Comparison of ENCODE assay signal across 14 cellular contexts in the genomic region with DNA sequence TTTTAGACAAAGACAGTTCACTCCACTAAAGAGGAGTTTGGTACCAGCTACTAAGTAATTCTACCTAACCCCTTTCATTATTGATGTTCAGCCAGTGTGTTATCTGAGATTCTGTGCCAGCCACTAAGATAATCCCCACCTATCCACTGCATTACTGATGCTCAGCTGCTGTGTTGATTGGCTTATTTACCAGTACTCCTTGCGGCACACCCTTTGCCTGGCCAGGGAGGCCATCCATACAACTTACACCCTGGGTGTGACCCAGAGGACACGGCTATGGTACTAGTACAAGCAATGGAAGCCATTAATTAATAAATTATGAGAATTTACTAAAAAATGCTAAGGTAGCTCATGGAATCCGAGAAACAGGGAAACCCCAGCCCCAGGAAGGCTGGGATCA.
A peak's percentile ranks its signal among the peaks of the same experiment; 100 is the strongest.
DNase-seq lines count a peak whose midpoint lies in the region; ATAC-seq and TF ChIP-seq lines count a peak whose summit lies in the region.
"Had no signal": no experiment of that assay in that cellular context is flagged by ENCODE, and none has a peak within 500 bp of the region (broad histone marks: within the 10 kb centered on the region; RNA-seq: fewer than 3 reads in every experiment).

No MANE protein-coding gene starts in this region.

- H3K9me3 Mint-ChIP-seq in endodermal cell: peaks cover 3% of the 10 kb centered on the region
- H3K9me3 Mint-ChIP-seq in type B pancreatic cell: no peaks in the 10 kb centered on the region

- H3K27me3 ChIP-seq in HUES6 (ENCODE audit: control insufficient read depth, insufficient read depth, low read length): no peaks in the 10 kb centered on the region
- H3K27me3 ChIP-seq in endodermal cell (ENCODE audit: control insufficient read depth, insufficient read depth, low read length, poor library complexity, severe bottlenecking): no peaks in the 10 kb centered on the region
- no peaks in the 10 kb centered on the region for H3K27me3 ChIP-seq in BE2C
- H3K27me3 ChIP-seq: BLaER1 had no signal

- H3K27ac ChIP-seq in HUES6 (ENCODE audit: low read depth, low read length) (no peak overlapping the region), endodermal cell (ENCODE audit: low read depth, low read length) (no peak overlapping the region)
- H3K27ac ChIP-seq: BLaER1, SK-N-MC had no signal

- DNase-seq in endodermal cell (peak; percentile 57), islet precursor cell (peak; percentile 25), type B pancreatic cell (ENCODE audit: extremely low spot score, unreplicated experiment) (no peak), BE2C (no peak), NCI-H82 treated with DMSO at 0.1 percent for 48 hours (lab: John Stamatoyannopoulos, UW; ENCODE audit: unreplicated experiment) (no peak)
- DNase-seq: CD8-positive, alpha-beta memory T cell; NCI-H1417; NCI-H1930; NCI-H510A; PC-3 had no signal

- H3K4me3 Mint-ChIP-seq in endodermal cell (peak overlapping the region; percentile 80), type B pancreatic cell (peak overlapping the region; percentile 64)
- H3K4me3 Mint-ChIP-seq: CD8-positive, alpha-beta memory T cell had no signal

- H3K4me1 Mint-ChIP-seq in endodermal cell (no peaks in the 10 kb centered on the region), type B pancreatic cell (ENCODE audit: unreplicated experiment) (peaks cover 7% of the 10 kb centered on the region)
- H3K4me1 Mint-ChIP-seq: CD8-positive, alpha-beta memory T cell had no signal

- H3K4me3 ChIP-seq in HUES6 (ENCODE audit: low read depth, low read length) (peak overlapping the region; percentile 77), endodermal cell (ENCODE audit: low read length) (peak overlapping the region; percentile 67), BE2C (ENCODE audit: low read depth, low read length) (no peak overlapping the region)
- H3K4me3 ChIP-seq: BLaER1, SK-N-MC had no signal

- TF ChIP-seq CTCF in endodermal cell (conservative IDR thresholded peaks at IDR 0.05) (no peak), type B pancreatic cell (conservative IDR thresholded peaks at IDR 0.05) (no peak), BE2C (IDR thresholded peaks at IDR 0.05; ENCODE audit: low read depth, low read length) (no peak)

- no peaks in the 10 kb centered on the region; the same call in 1 of the 2 replicates for H3K36me3 ChIP-seq in HUES6 (ENCODE audit: control insufficient read depth, insufficient read depth, low read length)
- H3K36me3 ChIP-seq in endodermal cell (ENCODE audit: control insufficient read depth, insufficient read depth, low read length): no peaks in the 10 kb centered on the region
- no peaks in the 10 kb centered on the region for H3K36me3 ChIP-seq in BE2C
- H3K36me3 ChIP-seq: BLaER1 had no signal

- H3K27ac Mint-ChIP-seq in endodermal cell: no peak overlapping the region
- H3K27ac Mint-ChIP-seq in type B pancreatic cell: no peak overlapping the region
- H3K27ac Mint-ChIP-seq: CD8-positive, alpha-beta memory T cell had no signal

- no peak for ATAC-seq in GM21526 (IDR thresholded peaks at IDR 0.05; ENCODE audit: low FRiP score, unreplicated experiment)
- ATAC-seq: PC-3 had no signal

- WGBS in endodermal cell (ENCODE audit: insufficient coverage in 1 of 2, insufficient read length in 1 of 2), 2 experiments: 88 to 93% methylated on average over 2 to 3 of the region's 3 CpGs

- no peaks in the 10 kb centered on the region for H3K9me3 ChIP-seq in HUES6 (ENCODE audit: control insufficient read depth, insufficient read depth, low read depth, low read length)
- no peaks in the 10 kb centered on the region for H3K9me3 ChIP-seq in endodermal cell (ENCODE audit: control insufficient read depth, low read length)
- H3K9me3 ChIP-seq in BE2C: no peaks in the 10 kb centered on the region
- H3K9me3 ChIP-seq: BLaER1 had no signal

- no peaks in the 10 kb centered on the region for H3K27me3 Mint-ChIP-seq in endodermal cell (ENCODE audit: insufficient read depth)
- H3K27me3 Mint-ChIP-seq in type B pancreatic cell: no peaks in the 10 kb centered on the region

- H3K36me3 Mint-ChIP-seq in endodermal cell (ENCODE audit: low read depth) (no peaks in the 10 kb centered on the region), type B pancreatic cell (no peaks in the 10 kb centered on the region)
- H3K36me3 Mint-ChIP-seq: CD8-positive, alpha-beta memory T cell had no signal

- H3K9ac ChIP-seq in HUES6 (ENCODE audit: low read length) (no peak overlapping the region), endodermal cell (ENCODE audit: extremely low read depth, low read length, poor library complexity, severe bottlenecking) (no peak overlapping the region)
- H3K9ac ChIP-seq: BLaER1 had no signal

- H3K4me1 ChIP-seq in HUES6 (ENCODE audit: control insufficient read depth, insufficient read depth, low read length): no peaks in the 10 kb centered on the region
- no peaks in the 10 kb centered on the region for H3K4me1 ChIP-seq in endodermal cell (ENCODE audit: control insufficient read depth, insufficient read depth, low read length)
- H3K4me1 ChIP-seq in BE2C: no peaks in the 10 kb centered on the region
- H3K4me1 ChIP-seq: BLaER1 had no signal

Comparison
In these comparisons a context has a peak if more than half of its experiments do, and no peak if none do; other contexts are left out.
1. DNase-seq: peak in endodermal cell (single experiment) and islet precursor cell (single experiment); none in type B pancreatic cell (single experiment), BE2C (single experiment) and NCI-H82 treated with DMSO at 0.1 percent for 48 hours (single experiment).